8 cellular contexts compared by ENCODE assay signal in genomic region chr12:108616941-108617858, GRCh38. TPM values are rescaled to one million over a fixed set of nuclear protein-coding genes. Genes with fewer than 3 reads are reported as not detected.
A peak's percentile ranks its signal among the peaks of the same experiment; 100 is the strongest.
DNase-seq lines count a peak whose midpoint lies in the region; ATAC-seq and TF ChIP-seq lines count a peak whose summit lies in the region.

No MANE protein-coding gene starts in this region.

- DNase-seq in AG10803 (ENCODE audit: low read depth) (peak; percentile 49), foreskin keratinocyte (no peak), ecto neural progenitor cell (ENCODE audit: low spot score) (no peak), NCI-H748 treated with DMSO at 0.1 percent for 48 hours (lab: John Stamatoyannopoulos, UW) (no peak)
- DNase-seq in activated CD4-positive, alpha-beta T cell treated with anti-CD3 and anti-CD28 coated beads, Interleukin-2, amount 50 U/mL, for 4 hours: peak; percentile 75 to 82
- peak; percentile 41 to 57 for DNase-seq in stimulated activated CD8-positive, alpha-beta memory T cell treated with anti-CD3 and anti-CD28 coated beads, Interleukin-4, amount 100 ng/mL, for 1 hour (ENCODE audit: low read depth in 2 of 2, low spot score in 1 of 2)

- H3K27ac ChIP-seq in foreskin keratinocyte: no peak overlapping the region

- ATAC-seq in GM19438 (IDR thresholded peaks at IDR 0.05; ENCODE audit: low read depth, unreplicated experiment) (peak; percentile 65), HG03521 (IDR thresholded peaks at IDR 0.05; ENCODE audit: unreplicated experiment) (peak; percentile 78), foreskin keratinocyte (peak; percentile 29)

- H3K27me3 ChIP-seq in foreskin keratinocyte: peaks cover 10% of the 10 kb centered on the region

- peaks cover 2% of the 10 kb centered on the region for H3K4me1 ChIP-seq in foreskin keratinocyte

- H3K4me3 ChIP-seq in AG10803 (ENCODE audit: low read length): no peak overlapping the region

- no peak for TF ChIP-seq CTCF in AG10803 (conservative IDR thresholded peaks at IDR 0.05; ENCODE audit: low read length)
- TF ChIP-seq CTCF in foreskin keratinocyte (conservative IDR thresholded peaks at IDR 0.05): no peak

RNA-seq across cellular contexts. Expression of gene SELPLG, which starts 16.5 kb away (rescaled TPM):
- 0.25 and 0.34 TPM in 2 replicates for total RNA-seq in foreskin keratinocyte
- 0.47 and 0.52 TPM in 2 replicates for polyA plus RNA-seq in foreskin keratinocyte

RNA-seq across cellular contexts. Expression of gene TMEM119, which starts 19.3 kb away (rescaled TPM):
- not detected in 2 replicates for total RNA-seq in foreskin keratinocyte
- 0.04 TPM in 1 of 2 replicates, not detected in the other for polyA plus RNA-seq in foreskin keratinocyte

RNA-seq across cellular contexts. Expression of gene ISCU, which starts 54.8 kb away (rescaled TPM):
- total RNA-seq in foreskin keratinocyte: 90.7 and 93.3 TPM in 2 replicates
- 105 and 115 TPM in 2 replicates for polyA plus RNA-seq in foreskin keratinocyte

RNA-seq across cellular contexts. Expression of gene SART3, which starts 56.2 kb away (rescaled TPM):
- total RNA-seq in foreskin keratinocyte: 50.0 and 54.9 TPM in 2 replicates
- polyA plus RNA-seq in foreskin keratinocyte: 15.2 and 18.8 TPM in 2 replicates

Comparison
In these comparisons a context has a peak if more than half of its experiments do, and no peak if none do; other contexts are left out.
1. DNase-seq: peak in AG10803 (single experiment), activated CD4-positive, alpha-beta T cell treated with anti-CD3 and anti-CD28 coated beads, Interleukin-2, amount 50 U/mL, for 4 hours (2 of 2) and stimulated activated CD8-positive, alpha-beta memory T cell treated with anti-CD3 and anti-CD28 coated beads, Interleukin-4, amount 100 ng/mL, for 1 hour (2 of 2); none in foreskin keratinocyte (0 of 2), ecto neural progenitor cell (single experiment) and NCI-H748 treated with DMSO at 0.1 percent for 48 hours (single experiment).
2. Peak in every context shown above with its lines, with median percentiles within 50 percentile points of each other: ATAC-seq.